8 cellular contexts compared by ENCODE assay signal in genomic region chr2:112583497-112584133, GRCh38. TPM values are rescaled to one million over a fixed set of nuclear protein-coding genes. Genes with fewer than 3 reads are reported as not detected.
DNase-seq lines count a peak whose midpoint lies in the region; ATAC-seq and TF ChIP-seq lines count a peak whose summit lies in the region.

No MANE protein-coding gene starts in this region.

- peak overlapping the region; percentile 83 for H3K4me3 Mint-ChIP-seq in activated CD8-positive, alpha-beta memory T cell treated with anti-CD3 and anti-CD28 coated beads, Interleukin-2, amount 10 ng/mL, durations not matched to agents 7 days and 5 days

- H3K36me3 Mint-ChIP-seq in activated CD8-positive, alpha-beta memory T cell treated with anti-CD3 and anti-CD28 coated beads, Interleukin-2, amount 10 ng/mL, durations not matched to agents 7 days and 5 days = peaks cover 9% of the 10 kb centered on the region

- CTCF ChIA-PET in activated CD8-positive, alpha-beta memory T cell treated with anti-CD3 and anti-CD28 coated beads, Interleukin-2, amount 10 ng/mL, durations not matched to agents 7 days and 5 days (lab: Charles Lee) = interaction anchor here (0.6 to 4.5 kb wide), 11 partner anchors 10 to 531 kb away, joined by 3 to 29 read pairs (median 4); no protein-coding TSS in a partner anchor

- peaks cover 6% of the 10 kb centered on the region; the same call in 1 of the 2 replicates for H3K36me3 ChIP-seq in RWPE2 (ENCODE audit: low read depth)
- H3K36me3 ChIP-seq in mucosa of descending colon (ENCODE audit: low read depth) = no peaks in the 10 kb centered on the region

- no peaks in the 10 kb centered on the region for H3K9me3 ChIP-seq in RWPE2 (ENCODE audit: severe bottlenecking)
- no peaks in the 10 kb centered on the region for H3K9me3 ChIP-seq in mucosa of descending colon

- peak overlapping the region; percentile 65 for H3K4me3 ChIP-seq in RWPE2 (ENCODE audit: severe bottlenecking)
- H3K4me3 ChIP-seq in dorsolateral prefrontal cortex = peak overlapping the region; percentile 52 to 95 (median 81)
- H3K4me3 ChIP-seq in mucosa of descending colon = peak overlapping the region; percentile 38

- no peaks in the 10 kb centered on the region for H3K4me1 ChIP-seq in RWPE2 (ENCODE audit: insufficient read depth, poor library complexity, severe bottlenecking)
- peaks cover 10% of the 10 kb centered on the region for H3K4me1 ChIP-seq in mucosa of descending colon (ENCODE audit: low read depth)

- no peak for DNase-seq in activated CD8-positive, alpha-beta memory T cell treated with anti-CD3 and anti-CD28 coated beads, Interleukin-2, amount 10 ng/mL, durations not matched to agents 7 days and 5 days
- DNase-seq in activated CD8-positive, alpha-beta memory T cell treated with anti-CD3 and anti-CD28 coated beads, Interleukin-2, amount 50 U/mL, for 48 hours = no peak
- DNase-seq in RWPE2 (ENCODE audit: low spot score) (no peak), dorsolateral prefrontal cortex (no peak), mucosa of descending colon (no peak)

- no peaks in the 10 kb centered on the region for H3K9me3 Mint-ChIP-seq in activated CD8-positive, alpha-beta memory T cell treated with anti-CD3 and anti-CD28 coated beads, Interleukin-2, amount 10 ng/mL, durations not matched to agents 7 days and 5 days (ENCODE audit: low read depth)

- H3K27me3 Mint-ChIP-seq in activated CD8-positive, alpha-beta memory T cell treated with anti-CD3 and anti-CD28 coated beads, Interleukin-2, amount 10 ng/mL, durations not matched to agents 7 days and 5 days = no peaks in the 10 kb centered on the region

- peak; percentile 10 for TF ChIP-seq CTCF in RWPE2 (IDR thresholded peaks at IDR 0.05; ENCODE audit: poor library complexity, severe bottlenecking)
- TF ChIP-seq CTCF in dorsolateral prefrontal cortex (IDR thresholded peaks at IDR 0.05 in 54 of 56, conservative IDR thresholded peaks at IDR 0.05 in 2 of 56; ENCODE audit: low read depth in 1 of 56, partially characterized antibody in 56 of 56) = peak in 3 of 56 donors; percentile 7 to 14 (median 10)
- no peak for TF ChIP-seq CTCF in mucosa of descending colon (IDR thresholded peaks at IDR 0.05)

- peak overlapping the region; percentile 96 for H3K27ac Mint-ChIP-seq in activated CD8-positive, alpha-beta memory T cell treated with anti-CD3 and anti-CD28 coated beads, Interleukin-2, amount 10 ng/mL, durations not matched to agents 7 days and 5 days

- intact Hi-C loops in dorsolateral prefrontal cortex (cut with DNase I) (loop anchor here (1.0 to 10.0 kb wide), 9 partner anchors 41 to 526 kb away; partner anchors contain the start of genes POLR1B (in 2 of the 2), ZC3H6 (in 2 of the 2), RGPD8 (in 1 of the 2) and SLC20A1 (in 1 of the 2)), mucosa of descending colon (cut with DNase I, micrococcal nuclease) (no loop called here)

- no peak for ATAC-seq in activated CD8-positive, alpha-beta memory T cell treated with anti-CD3 and anti-CD28 coated beads, Interleukin-2, amount 10 ng/mL, durations not matched to agents 7 days and 5 days
- ATAC-seq in RWPE2 (ENCODE audit: low read depth) (no peak), mucosa of descending colon (no peak), HG02970 (IDR thresholded peaks at IDR 0.05; ENCODE audit: low FRiP score, unreplicated experiment) (no peak), HG03097 (IDR thresholded peaks at IDR 0.05; ENCODE audit: low FRiP score, unreplicated experiment) (no peak), HG03045 (IDR thresholded peaks at IDR 0.05; ENCODE audit: unreplicated experiment) (no peak)

- H3K4me1 Mint-ChIP-seq in activated CD8-positive, alpha-beta memory T cell treated with anti-CD3 and anti-CD28 coated beads, Interleukin-2, amount 10 ng/mL, durations not matched to agents 7 days and 5 days = peaks cover 39% of the 10 kb centered on the region

- H3K27me3 ChIP-seq in RWPE2 (ENCODE audit: insufficient read depth, poor library complexity, severe bottlenecking) (no peaks in the 10 kb centered on the region), dorsolateral prefrontal cortex (no peaks in the 10 kb centered on the region)

- H3K27ac ChIP-seq in RWPE2 (ENCODE audit: poor library complexity, severe bottlenecking) = peak overlapping the region; percentile 78
- H3K27ac ChIP-seq in dorsolateral prefrontal cortex = peak overlapping the region; percentile 72 to 99 (median 96)

RNA-seq across cellular contexts. Expression of gene CHCHD5, which starts 0.8 kb away (rescaled TPM):
- total RNA-seq in activated CD8-positive, alpha-beta memory T cell treated with anti-CD3 and anti-CD28 coated beads, Interleukin-2, amount 10 ng/mL, durations not matched to agents 7 days and 5 days = 10 to 100 TPM; 25.4 to 27.8 TPM
- total RNA-seq in dorsolateral prefrontal cortex (10 to 100 TPM in 117 of 120 experiments, 1 to 10 TPM in 3; 8.2 to 25.8 (median 17.1) TPM), mucosa of descending colon (10 to 100 TPM; 20.9 to 28.8 (median 26.1) TPM)

RNA-seq across cellular contexts. Expression of gene POLR1B, which starts 41.4 kb away (rescaled TPM):
- 10 to 100 TPM; 33.7 to 54.9 TPM for total RNA-seq in activated CD8-positive, alpha-beta memory T cell treated with anti-CD3 and anti-CD28 coated beads, Interleukin-2, amount 10 ng/mL, durations not matched to agents 7 days and 5 days
- total RNA-seq in dorsolateral prefrontal cortex (10 to 100 TPM; 10.4 to 27.6 (median 17.8) TPM), mucosa of descending colon (10 to 100 TPM; 10.1 to 18.3 (median 18.1) TPM)

Comparison
In these comparisons a context has a peak if more than half of its experiments do, and no peak if none do; other contexts are left out.
1. intact Hi-C loops: an anchor here in dorsolateral prefrontal cortex (1.0 to 10.0 kb wide); none called in mucosa of descending colon.